ENCODE assay signal across 14 cellular contexts in genomic region chr9:16221350-16221749, GRCh38.
DNase-seq lines count a peak whose midpoint lies in the region; ATAC-seq and TF ChIP-seq lines count a peak whose summit lies in the region.
"Had no signal": no experiment of that assay in that cellular context is flagged by ENCODE, and none has a peak within 500 bp of the region (broad histone marks: within the 10 kb centered on the region; RNA-seq: fewer than 3 reads in every experiment).

No MANE protein-coding gene starts in this region.

- H3K4me1 ChIP-seq in BLaER1 treated with 17β-estradiol and CSF1 and Interleukin-3, amounts not matched to agents 10 nM and 100 nM = peaks cover 5 to 23% (median 11%) of the 10 kb centered on the region in 10 experiments; a peak in 15 of 20 replicates

- no peak overlapping the region for H3K9ac ChIP-seq in BLaER1 treated with 17β-estradiol and CSF1 and Interleukin-3, amounts not matched to agents 10 nM and 100 nM

- TF ChIP-seq CTCF in lower leg skin (IDR thresholded peaks at IDR 0.05) = no peak

- DNase-seq in NCI-H1105 treated with DMSO at 0.1 percent for 48 hours (lab: John Stamatoyannopoulos, UW) (peak; percentile 18), lower leg skin (ENCODE audit: low spot score in 2 of 2) (peak; percentile 38 to 89), activated T-cell treated with anti-CD3 and anti-CD28 coated beads for 4 hours (no peak), T-helper 9 cell (no peak)
- DNase-seq: activated CD8-positive, alpha-beta T cell treated with anti-CD3 and anti-CD28 coated beads, Interleukin-2, amount 10 ng/mL, durations not matched to agents 7 days and 5 days; IMR-90; NCI-H2227 treated with DMSO at 0.1 percent for 48 hours; stimulated activated naive B cell treated with anti-CD40 and anti-IgM and Interleukin-4, amounts not matched to agents 10 μg/mL and 1 μg/mL and 100 μg/mL, for 72 hours had no signal

- H3K27ac ChIP-seq in BLaER1 treated with 17β-estradiol and CSF1 and Interleukin-3, amounts not matched to agents 10 nM and 100 nM = no peak overlapping the region
- H3K27ac ChIP-seq: vagina had no signal

- TF ChIP-seq POLR2A in lower leg skin (IDR thresholded peaks at IDR 0.05) = no peak

- intact Hi-C loops in lower leg skin (cut with DNase I; ENCODE audit: low total_unique reads) = no loop called here

- no peak overlapping the region for H3K4me3 ChIP-seq in BLaER1 treated with 17β-estradiol and CSF1 and Interleukin-3, amounts not matched to agents 10 nM and 100 nM
- no peak overlapping the region for H3K4me3 ChIP-seq in lower leg skin (ENCODE audit: low read depth, poor library complexity, severe bottlenecking)
- H3K4me3 ChIP-seq: skin epidermis, vagina had no signal

- H3K9me3 ChIP-seq in BLaER1 treated with 17β-estradiol and CSF1 and Interleukin-3, amounts not matched to agents 10 nM and 100 nM (replicated peaks in 1 of 11) = peaks cover 0 to 14% (median 0%) of the 10 kb centered on the region in 11 experiments; a peak in 2 of 22 replicates
- H3K9me3 ChIP-seq: vagina had no signal

- H4K20me1 ChIP-seq in BLaER1 treated with 17β-estradiol and CSF1 and Interleukin-3, amounts not matched to agents 10 nM and 100 nM = no peaks in the 10 kb centered on the region

- H3K27me3 ChIP-seq in BLaER1 treated with 17β-estradiol and CSF1 and Interleukin-3, amounts not matched to agents 10 nM and 100 nM = no peaks in the 10 kb centered on the region
- H3K27me3 ChIP-seq: vagina had no signal

- ATAC-seq in GM19025 (IDR thresholded peaks at IDR 0.05; ENCODE audit: low read depth, unreplicated experiment) = peak; percentile 35
- ATAC-seq in HG02840 (IDR thresholded peaks at IDR 0.05; ENCODE audit: low FRiP score, unreplicated experiment) = no peak
- no peak for ATAC-seq in HG02981 (IDR thresholded peaks at IDR 0.05; ENCODE audit: unreplicated experiment)
- ATAC-seq: activated CD8-positive, alpha-beta T cell treated with anti-CD3 and anti-CD28 coated beads, Interleukin-2, amount 10 ng/mL, durations not matched to agents 7 days and 5 days; stimulated activated naive B cell treated with anti-CD40 and anti-IgM and Interleukin-4, amounts not matched to agents 10 μg/mL and 1 μg/mL and 100 μg/mL, for 72 hours had no signal

- no peaks in the 10 kb centered on the region for H3K36me3 ChIP-seq in BLaER1 treated with 17β-estradiol and CSF1 and Interleukin-3, amounts not matched to agents 10 nM and 100 nM
- H3K36me3 ChIP-seq: vagina had no signal

- WGBS in lower leg skin, 2 donors = 37 to 50% methylated on average over 5 of the region's 5 CpGs

- H3K4me2 ChIP-seq in BLaER1 treated with 17β-estradiol and CSF1 and Interleukin-3, amounts not matched to agents 10 nM and 100 nM = peak overlapping the region in 9 of 11 experiments; percentile 1 to 81 (median 31); a peak in 12 of 22 replicates

Comparison
In these comparisons a context has a peak if more than half of its experiments do, and no peak if none do; other contexts are left out.
1. DNase-seq: peak in NCI-H1105 treated with DMSO at 0.1 percent for 48 hours (single experiment) and lower leg skin (2 of 2); none in activated T-cell treated with anti-CD3 and anti-CD28 coated beads for 4 hours (single experiment) and T-helper 9 cell (single experiment).